In genomic region chr3:23916886-23917815, GRCh38 we compare ENCODE assay signal across 8 cellular contexts. TPM values are rescaled to one million over a fixed set of nuclear protein-coding genes. Genes with fewer than 3 reads are reported as not detected.
A peak's percentile ranks its signal among the peaks of the same experiment; 100 is the strongest.
DNase-seq lines count a peak whose midpoint lies in the region; ATAC-seq, FAIRE-seq and TF ChIP-seq lines count a peak whose summit lies in the region.

NKIRAS1 (minus strand) TSS chr3:23916990; CDS start chr3:23910904, 6,086 bp downstream.
RPL15 (plus strand) TSS chr3:23917132; CDS start chr3:23917860, 728 bp downstream.

- TF ChIP-seq POLR2A in GM12891 (IDR thresholded peaks at IDR 0.05; ENCODE audit: low read depth, low read length) (peak; percentile 100), prostate gland (IDR thresholded peaks at IDR 0.05) (peak; percentile 95)

- TF ChIP-seq CTCF in left ventricle myocardium inferior (IDR thresholded peaks at IDR 0.05; ENCODE audit: borderline replicate concordance) (peak; percentile 72), prostate gland (IDR thresholded peaks at IDR 0.05) (peak; percentile 33 to 93 (median 70))

- ATAC-seq in HG02840 (IDR thresholded peaks at IDR 0.05; ENCODE audit: low FRiP score, unreplicated experiment) (peak; percentile 98), T-cell (replicated peaks in 1 of 4) (peak; percentile 94 to 96 (median 95))

- H3K9me3 ChIP-seq in left ventricle myocardium inferior (replicated peaks) = no peaks in the 10 kb centered on the region
- no peaks in the 10 kb centered on the region for H3K9me3 ChIP-seq in prostate gland

- peaks cover 28% of the 10 kb centered on the region for H3K36me3 Mint-ChIP-seq in T-cell

- peaks cover 45 to 60% (median 48%) of the 10 kb centered on the region in 3 donors for H3K4me1 Mint-ChIP-seq in T-cell

- H3K4me1 ChIP-seq in left ventricle myocardium inferior = peaks cover 60% of the 10 kb centered on the region
- peaks cover 3% of the 10 kb centered on the region for H3K4me1 ChIP-seq in prostate gland (replicated peaks)
- no peaks in the 10 kb centered on the region for H3K4me1 ChIP-seq in urinary bladder (ENCODE audit: insufficient read depth)

- H3K27ac Mint-ChIP-seq in T-cell = peak within 1 kb of the TSS; percentile 97 to 98

- H3K4me3 Mint-ChIP-seq in T-cell = peak within 1 kb of the TSS; percentile 98 to 100 (median 99)

- under 1% methylated on average over 71 of the region's 71 CpGs for WGBS in prostate gland
- under 1% methylated on average over 71 of the region's 71 CpGs for WGBS in urinary bladder

- POLR2A ChIA-PET in T-cell (lab: Charles Lee) = interaction anchor here (0.5 to 1.8 kb wide), 24 partner anchors 10 to 1733 kb away, joined by 3 to 15 read pairs (median 3); no protein-coding TSS in a partner anchor

- peak; percentile 92 for FAIRE-seq in GM12891 (lab: Jason Lieb, UNC)

- peak within 1 kb of the TSS; percentile 97 for H3K4me3 ChIP-seq in left ventricle myocardium inferior
- H3K4me3 ChIP-seq in prostate gland = peak within 1 kb of the TSS; percentile 61 to 80
- peak within 1 kb of the TSS; percentile 79 for H3K4me3 ChIP-seq in urinary bladder (ENCODE audit: low read depth, low read length)

- H3K36me3 ChIP-seq in left ventricle myocardium inferior (peaks cover 38% of the 10 kb centered on the region), prostate gland (no peaks in the 10 kb centered on the region), urinary bladder (ENCODE audit: insufficient read depth) (no peaks in the 10 kb centered on the region)

- no peaks in the 10 kb centered on the region for H3K27me3 ChIP-seq in left ventricle myocardium inferior (ENCODE audit: low read depth)
- H3K27me3 ChIP-seq in prostate gland (replicated peaks; ENCODE audit: insufficient read depth) = no peaks in the 10 kb centered on the region

- H3K9me3 Mint-ChIP-seq in T-cell = no peaks in the 10 kb centered on the region

- CTCF ChIA-PET in T-cell (lab: Charles Lee) = interaction anchor here (0.6 to 1.1 kb wide), 4 partner anchors 27 to 83 kb away, joined by 3 to 8 read pairs (median 6); no protein-coding TSS in a partner anchor

- H3K27ac ChIP-seq in left ventricle myocardium inferior (replicated peaks) (peak within 1 kb of the TSS; percentile 93), prostate gland (peak within 1 kb of the TSS; percentile 87 to 89), urinary bladder (ENCODE audit: low read depth) (peak within 1 kb of the TSS; percentile 88)

- DNase-seq in GM12891 (ENCODE audit: insufficient read length, low spot score) (peak; percentile 88), NCI-H1436 treated with DMSO at 0.1 percent for 48 hours (lab: John Stamatoyannopoulos, UW) (peak; percentile 43), T-cell (peak; percentile 91 to 99 (median 97)), amniotic stem cell (lab: John Stamatoyannopoulos, UW) (peak; percentile 93), left ventricle myocardium inferior (peak; percentile 98), prostate gland (ENCODE audit: low spot score) (peak; percentile 97)

- intact Hi-C loops in left ventricle myocardium inferior (cut with micrococcal nuclease) = no loop called here
- intact Hi-C loops in prostate gland (cut with DNase I) = loop anchor here (1.0 kb wide), 1 partner anchor 30 kb away; no protein-coding TSS in a partner anchor

- no peaks in the 10 kb centered on the region for H3K27me3 Mint-ChIP-seq in T-cell

TF ChIP-seq in GM12891, 5 proteins besides CTCF, POLR2A, EP300 and RAD21:
- TF ChIP-seq PAX5 (IDR thresholded peaks at IDR 0.05; ENCODE audit: insufficient read depth, low read length, severe bottlenecking) (no peak), POLR2AphosphoS5 (IDR thresholded peaks at IDR 0.05; ENCODE audit: low read depth, low read length) (peak; percentile 100), SPI1 (IDR thresholded peaks at IDR 0.05; ENCODE audit: low read depth, low read length) (peak; percentile 67), TAF1 (IDR thresholded peaks at IDR 0.05; ENCODE audit: low read depth, low read length) (peak; percentile 100), POU2F2 (IDR thresholded peaks at IDR 0.05; ENCODE audit: low read depth, low read length) (peak; percentile 96)

RNA-seq across cellular contexts. Expression of gene NKIRAS1, which starts in this region (rescaled TPM):
- 5.7 TPM for polyA plus RNA-seq in GM12891 (2012; ENCODE audit: low read depth, missing spikeins)
- 1 to 10 TPM; 2.2 to 4.1 (median 3.6) TPM for total RNA-seq in T-cell
- 20.8 TPM for total RNA-seq in left ventricle myocardium inferior
- total RNA-seq in prostate gland = 10 to 100 TPM in 1 of 2 donors, 1 to 10 TPM in 1; 9.4 to 19.9 TPM
- 17.1 TPM for total RNA-seq in urinary bladder
- polyA plus RNA-seq in urinary bladder = 10.5 TPM

RNA-seq across cellular contexts. Expression of gene RPL15, which starts in this region (rescaled TPM):
- 5,041 TPM for polyA plus RNA-seq in GM12891 (2012; ENCODE audit: low read depth, missing spikeins)
- total RNA-seq in T-cell = 1,000 to 10,000 TPM; 1,997 to 2,171 (median 2,116) TPM
- total RNA-seq in left ventricle myocardium inferior = 915 TPM
- 1,000 to 10,000 TPM; 2,124 to 2,276 TPM for total RNA-seq in prostate gland
- total RNA-seq in urinary bladder = 2,735 TPM
- 3,715 TPM for polyA plus RNA-seq in urinary bladder

Comparison
In these comparisons a context has a peak if more than half of its experiments do, and no peak if none do; other contexts are left out.
1. Peak in every context shown above with its lines: DNase-seq, ATAC-seq, H3K4me3 ChIP-seq and H3K27ac ChIP-seq.
2. DNase-seq: peak in every context shown above with its lines; median percentile 98 in left ventricle myocardium inferior; 97 in T-cell; 97 in prostate gland; 93 in amniotic stem cell; 88 in GM12891; 43 in NCI-H1436 treated with DMSO at 0.1 percent for 48 hours.